ENCODE assay signal across 25 cellular contexts in the genomic region with DNA sequence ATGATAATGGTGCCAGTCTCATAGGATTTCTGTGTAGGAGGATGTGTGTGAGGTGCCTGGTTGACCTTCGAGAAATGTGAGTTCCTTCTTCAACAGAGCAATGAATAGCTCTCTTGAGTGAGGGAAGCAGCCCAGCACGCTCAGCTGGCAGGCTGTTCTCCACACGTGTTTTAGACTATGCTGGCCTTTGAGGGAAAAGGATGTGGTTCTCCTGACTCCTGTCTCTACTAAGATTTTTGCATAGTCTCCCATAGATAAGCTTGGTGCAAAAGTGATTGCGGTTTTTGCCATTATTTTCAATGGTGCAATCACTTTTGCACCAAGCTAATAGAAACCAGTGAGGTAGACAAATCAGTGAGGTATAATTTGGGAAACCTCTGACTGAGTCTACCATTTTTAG.
DNase-seq lines count a peak whose midpoint lies in the region; ATAC-seq, FAIRE-seq and TF ChIP-seq lines count a peak whose summit lies in the region.
"Had no signal": no experiment of that assay in that cellular context is flagged by ENCODE, and none has a peak within 500 bp of the region (broad histone marks: within the 10 kb centered on the region; RNA-seq: fewer than 3 reads in every experiment).

No MANE protein-coding gene starts in this region.

- H3K4me2 ChIP-seq in HepG2 (ENCODE audit: low read depth, low read length) (no peak overlapping the region), astrocyte (ENCODE audit: low read length) (no peak overlapping the region), mesendoderm (ENCODE audit: low read length) (no peak overlapping the region)
- H3K4me2 ChIP-seq: BLaER1 had no signal

- TF ChIP-seq CTCF in HepG2 (CRISPR knock-in tag; IDR thresholded peaks at IDR 0.05) (no peak), right lobe of liver (IDR thresholded peaks at IDR 0.05) (no peak), astrocyte (IDR thresholded peaks at IDR 0.05; ENCODE audit: insufficient read depth, low read depth, low read length) (no peak), right atrium auricular region (IDR thresholded peaks at IDR 0.05) (no peak), endodermal cell (conservative IDR thresholded peaks at IDR 0.05) (no peak)

- H3K4me1 ChIP-seq in HepG2 (ENCODE audit: insufficient read depth, low read length) (no peaks in the 10 kb centered on the region), right lobe of liver (no peaks in the 10 kb centered on the region), astrocyte (ENCODE audit: insufficient read depth, low read length) (no peaks in the 10 kb centered on the region), mesendoderm (ENCODE audit: control insufficient read depth, low read depth, low read length) (peaks cover 11% of the 10 kb centered on the region), right atrium auricular region (no peaks in the 10 kb centered on the region), endodermal cell (ENCODE audit: control insufficient read depth, insufficient read depth, low read length) (no peaks in the 10 kb centered on the region)
- H3K4me1 ChIP-seq: HAP-1 had no signal

- H3K27me3 Mint-ChIP-seq in astrocyte (ENCODE audit: low read depth, unreplicated experiment) (peaks cover 3% of the 10 kb centered on the region), endodermal cell (ENCODE audit: insufficient read depth) (peaks cover 76% of the 10 kb centered on the region)
- H3K27me3 Mint-ChIP-seq: B cell; CD4-positive, CD25-positive, alpha-beta regulatory T cell had no signal

- no peak overlapping the region for H4K8ac ChIP-seq in mesendoderm (ENCODE audit: low read depth, low read length)

- no peak overlapping the region for H2BK120ac ChIP-seq in mesendoderm (ENCODE audit: low read depth, low read length)

- H2AFZ ChIP-seq in HepG2 (ENCODE audit: low read length) (no peak overlapping the region), astrocyte (ENCODE audit: low read depth, low read length) (no peak overlapping the region)

- H3K9me3 ChIP-seq in HepG2 (ENCODE audit: low read length) (no peaks in the 10 kb centered on the region), right lobe of liver (no peaks in the 10 kb centered on the region), astrocyte (ENCODE audit: insufficient read depth, low read depth, low read length) (no peaks in the 10 kb centered on the region), right atrium auricular region (no peaks in the 10 kb centered on the region), endodermal cell (ENCODE audit: control insufficient read depth, low read length) (no peaks in the 10 kb centered on the region)
- H3K9me3 ChIP-seq: BLaER1, HAP-1 had no signal

- no peak overlapping the region for H3K9ac ChIP-seq in HepG2 (ENCODE audit: insufficient read depth, low read depth, low read length)
- no peak overlapping the region for H3K9ac ChIP-seq in astrocyte (ENCODE audit: low read length)
- H3K9ac ChIP-seq in mesendoderm (ENCODE audit: low read length) = no peak overlapping the region
- no peak overlapping the region for H3K9ac ChIP-seq in endodermal cell (ENCODE audit: extremely low read depth, low read length, poor library complexity, severe bottlenecking)
- H3K9ac ChIP-seq: BLaER1 had no signal

- H3K4me3 ChIP-seq in HepG2 (replicated peaks in 1 of 3; ENCODE audit: insufficient read depth in 1 of 3, low read depth in 2 of 3, low read length in 3 of 3) (no peak overlapping the region), right lobe of liver (no peak overlapping the region), astrocyte (ENCODE audit: insufficient read depth, low read depth, low read length) (no peak overlapping the region), mesendoderm (ENCODE audit: low read length) (no peak overlapping the region), right atrium auricular region (no peak overlapping the region), endodermal cell (ENCODE audit: low read length) (no peak overlapping the region)
- H3K4me3 ChIP-seq: BLaER1, HAP-1 had no signal

- H3K4me3 Mint-ChIP-seq in astrocyte (ENCODE audit: unreplicated experiment) = no peak overlapping the region
- no peak overlapping the region for H3K4me3 Mint-ChIP-seq in endodermal cell
- H3K4me3 Mint-ChIP-seq: B cell; CD4-positive, CD25-positive, alpha-beta regulatory T cell; CD8-positive, alpha-beta T cell had no signal

- no peak for TF ChIP-seq RAD21 in HepG2 (CRISPR knock-in tag; IDR thresholded peaks at IDR 0.05)

- ATAC-seq in HepG2 (no peak), right lobe of liver (no peak)
- ATAC-seq: CD8-positive, alpha-beta T cell had no signal

- H3K27ac ChIP-seq in HepG2 (ENCODE audit: extremely low read length, insufficient read depth, low read length) = no peak overlapping the region
- H3K27ac ChIP-seq in right lobe of liver = no peak overlapping the region
- no peak overlapping the region for H3K27ac ChIP-seq in astrocyte (ENCODE audit: low read depth, low read length)
- H3K27ac ChIP-seq in mesendoderm (ENCODE audit: low read depth, low read length) = no peak overlapping the region
- H3K27ac ChIP-seq in right atrium auricular region = no peak overlapping the region
- no peak overlapping the region for H3K27ac ChIP-seq in endodermal cell (ENCODE audit: low read depth, low read length)
- H3K27ac ChIP-seq: 22Rv1, BLaER1, C4-2B had no signal

- no peaks in the 10 kb centered on the region for H3K36me3 Mint-ChIP-seq in astrocyte (ENCODE audit: low read depth, unreplicated experiment)
- H3K36me3 Mint-ChIP-seq in endodermal cell (ENCODE audit: low read depth) = no peaks in the 10 kb centered on the region
- H3K36me3 Mint-ChIP-seq: CD4-positive, CD25-positive, alpha-beta regulatory T cell; CD8-positive, alpha-beta T cell had no signal

- POLR2A ChIA-PET in HepG2 (lab: Yijun Ruan, JAX) = no interaction called here

- H3K4ac ChIP-seq in mesendoderm (ENCODE audit: low read depth, low read length) = no peak overlapping the region

- peaks cover 0 to 21% of the 10 kb centered on the region in 2 experiments; a peak in 4 of 5 replicates for H3K27me3 ChIP-seq in HepG2 (ENCODE audit: control insufficient read depth in 1 of 2, insufficient read depth in 2 of 2, low read length in 2 of 2)
- H3K27me3 ChIP-seq in right lobe of liver = no peaks in the 10 kb centered on the region
- no peaks in the 10 kb centered on the region for H3K27me3 ChIP-seq in astrocyte (ENCODE audit: insufficient read depth, low read length)
- H3K27me3 ChIP-seq in mesendoderm (ENCODE audit: insufficient read depth, low read length, poor library complexity) = no peaks in the 10 kb centered on the region
- no peaks in the 10 kb centered on the region for H3K27me3 ChIP-seq in right atrium auricular region
- peaks cover 70% of the 10 kb centered on the region for H3K27me3 ChIP-seq in endodermal cell (ENCODE audit: control insufficient read depth, insufficient read depth, low read length, poor library complexity, severe bottlenecking)
- H3K27me3 ChIP-seq: BLaER1 had no signal

- DNase-seq in HepG2 (ENCODE audit: low spot score) (no peak), right lobe of liver (no peak), astrocyte (ENCODE audit: low read depth) (peak; percentile 25), mesendoderm (peak; percentile 57), right atrium auricular region (ENCODE audit: low spot score) (no peak), GDM1 (lab: John Stamatoyannopoulos, UW) (no peak), endodermal cell (no peak), NCI-H748 (lab: John Stamatoyannopoulos, UW; ENCODE audit: unreplicated experiment) (no peak)
- DNase-seq: CD4-positive, CD25-positive, alpha-beta regulatory T cell; CD8-positive, alpha-beta T cell; DMS 273 treated with DMSO at 0.1 percent for 48 hours; DMS79; EL; GF-D8; GOT3; HFFc6 had no signal

- 3% methylated on average over 4 of the region's 4 CpGs for WGBS in HepG2 (ENCODE audit: low lambda C conversion rate)
- 44% methylated on average over 4 of the region's 4 CpGs for WGBS in right lobe of liver (ENCODE audit: insufficient coverage, low coverage, low lambda C conversion rate, missing lambda C conversion rate)
- WGBS in mesendoderm (ENCODE audit: extremely low coverage, insufficient coverage, low lambda C conversion rate) = no CpG with 5 or more reads among the region's 4 CpGs
- WGBS in endodermal cell (ENCODE audit: insufficient coverage in 1 of 2, insufficient read length in 1 of 2), 2 experiments = 90 to 93% methylated on average over 2 to 4 of the region's 4 CpGs

- CTCF ChIA-PET in HepG2 (lab: Yijun Ruan, JAX; ENCODE audit: low intra/inter-chr PET ratio, low total read pairs) = no interaction called here

- H2AK5ac ChIP-seq in mesendoderm (ENCODE audit: low read length) = peak overlapping the region; percentile 71

- no peaks in the 10 kb centered on the region for H3K79me2 ChIP-seq in HepG2 (ENCODE audit: insufficient read depth, low read length)
- no peaks in the 10 kb centered on the region for H3K79me2 ChIP-seq in astrocyte (ENCODE audit: insufficient read depth, low read length)
- no peaks in the 10 kb centered on the region for H3K79me2 ChIP-seq in mesendoderm (ENCODE audit: control insufficient read depth, insufficient read depth, low read length)

- H3K56ac ChIP-seq in mesendoderm (ENCODE audit: low read length) = peak overlapping the region; percentile 27

- no peaks in the 10 kb centered on the region for H4K20me1 ChIP-seq in HepG2 (ENCODE audit: insufficient read depth, low read length)
- H4K20me1 ChIP-seq in astrocyte (ENCODE audit: insufficient read depth, low read length) = no peaks in the 10 kb centered on the region
- H4K20me1 ChIP-seq: BLaER1 had no signal

- intact Hi-C loops in HepG2 (cut with micrococcal nuclease; ENCODE audit: unreplicated experiment) (no loop called here), right lobe of liver (cut with DNase I) (no loop called here)

- BruUV-seq in HepG2 (replicated peaks; lab: Mats Ljungman, UMichigan) = no TSS peak

- H3K4me1 Mint-ChIP-seq in astrocyte (ENCODE audit: low read depth, unreplicated experiment) (peaks cover 11% of the 10 kb centered on the region), endodermal cell (peaks cover 19% of the 10 kb centered on the region)
- H3K4me1 Mint-ChIP-seq: B cell; CD4-positive, CD25-positive, alpha-beta regulatory T cell had no signal

- TF ChIP-seq POLR2A in HepG2 (IDR thresholded peaks at IDR 0.05; ENCODE audit: insufficient read depth in 1 of 2, low read depth in 2 of 2, low read length in 2 of 2) (no peak), right lobe of liver (IDR thresholded peaks at IDR 0.05) (no peak)

- no peaks in the 10 kb centered on the region for H3K36me3 ChIP-seq in HepG2 (replicated peaks in 1 of 2; ENCODE audit: control insufficient read depth in 1 of 2, insufficient read depth in 2 of 2, low read length in 2 of 2)
- no peaks in the 10 kb centered on the region for H3K36me3 ChIP-seq in right lobe of liver
- no peaks in the 10 kb centered on the region for H3K36me3 ChIP-seq in astrocyte (ENCODE audit: insufficient read depth, low read length)
- no peaks in the 10 kb centered on the region for H3K36me3 ChIP-seq in mesendoderm (ENCODE audit: control insufficient read depth, insufficient read depth, low read length)
- no peaks in the 10 kb centered on the region for H3K36me3 ChIP-seq in right atrium auricular region
- no peaks in the 10 kb centered on the region for H3K36me3 ChIP-seq in endodermal cell (ENCODE audit: control insufficient read depth, insufficient read depth, low read length)
- H3K36me3 ChIP-seq: BLaER1, HAP-1 had no signal

- no peak overlapping the region for H3K18ac ChIP-seq in mesendoderm (ENCODE audit: low read length)

- FAIRE-seq in HepG2 (lab: Jason Lieb, UNC) (no peak), astrocyte (lab: Jason Lieb, UNC) (no peak)
- FAIRE-seq: A204.1, D721Med, GM12892, H54 had no signal

- no peak overlapping the region for H2BK15ac ChIP-seq in mesendoderm (replicated peaks; ENCODE audit: low read depth)

- no peak overlapping the region for H2BK5ac ChIP-seq in mesendoderm (ENCODE audit: low read length)

- no peaks in the 10 kb centered on the region for H3K79me1 ChIP-seq in mesendoderm (ENCODE audit: low read length)

- TF ChIP-seq EP300 in HepG2 (IDR thresholded peaks at IDR 0.05; ENCODE audit: low read depth in 2 of 2, low read length in 2 of 2) = no peak
- TF ChIP-seq EP300 in HepG2 (CRISPR knock-in tag; IDR thresholded peaks at IDR 0.05; ENCODE audit: borderline replicate concordance) = no peak

- H3K27ac Mint-ChIP-seq in astrocyte (ENCODE audit: unreplicated experiment) (no peak overlapping the region), endodermal cell (no peak overlapping the region)
- H3K27ac Mint-ChIP-seq: B cell; CD4-positive, CD25-positive, alpha-beta regulatory T cell; CD8-positive, alpha-beta T cell had no signal

- in situ Hi-C loops in HepG2 (cut with HindIII; ENCODE audit: extremely low pct_ligation_motif_present, low pct_unique_long_range_greater_than_20kb) = no loop called here

- no peak overlapping the region for H3K23ac ChIP-seq in mesendoderm (ENCODE audit: low read length)

- H3K9me3 Mint-ChIP-seq in astrocyte (ENCODE audit: unreplicated experiment) = no peaks in the 10 kb centered on the region
- no peaks in the 10 kb centered on the region for H3K9me3 Mint-ChIP-seq in endodermal cell
- H3K9me3 Mint-ChIP-seq: CD8-positive, alpha-beta T cell; HFFc6 had no signal

- no peak overlapping the region for H4K5ac ChIP-seq in mesendoderm (ENCODE audit: low read length)

Comparison
In these comparisons a context has a peak if more than half of its experiments do, and no peak if none do; other contexts are left out.
1. DNase-seq: peak in astrocyte (single experiment) and mesendoderm (single experiment); none in HepG2 (single experiment), right lobe of liver (0 of 3), right atrium auricular region (single experiment), GDM1 (single experiment), endodermal cell (single experiment) and NCI-H748 (single experiment).